ENCODE assay signal across 1 cellular context in the genomic region with DNA sequence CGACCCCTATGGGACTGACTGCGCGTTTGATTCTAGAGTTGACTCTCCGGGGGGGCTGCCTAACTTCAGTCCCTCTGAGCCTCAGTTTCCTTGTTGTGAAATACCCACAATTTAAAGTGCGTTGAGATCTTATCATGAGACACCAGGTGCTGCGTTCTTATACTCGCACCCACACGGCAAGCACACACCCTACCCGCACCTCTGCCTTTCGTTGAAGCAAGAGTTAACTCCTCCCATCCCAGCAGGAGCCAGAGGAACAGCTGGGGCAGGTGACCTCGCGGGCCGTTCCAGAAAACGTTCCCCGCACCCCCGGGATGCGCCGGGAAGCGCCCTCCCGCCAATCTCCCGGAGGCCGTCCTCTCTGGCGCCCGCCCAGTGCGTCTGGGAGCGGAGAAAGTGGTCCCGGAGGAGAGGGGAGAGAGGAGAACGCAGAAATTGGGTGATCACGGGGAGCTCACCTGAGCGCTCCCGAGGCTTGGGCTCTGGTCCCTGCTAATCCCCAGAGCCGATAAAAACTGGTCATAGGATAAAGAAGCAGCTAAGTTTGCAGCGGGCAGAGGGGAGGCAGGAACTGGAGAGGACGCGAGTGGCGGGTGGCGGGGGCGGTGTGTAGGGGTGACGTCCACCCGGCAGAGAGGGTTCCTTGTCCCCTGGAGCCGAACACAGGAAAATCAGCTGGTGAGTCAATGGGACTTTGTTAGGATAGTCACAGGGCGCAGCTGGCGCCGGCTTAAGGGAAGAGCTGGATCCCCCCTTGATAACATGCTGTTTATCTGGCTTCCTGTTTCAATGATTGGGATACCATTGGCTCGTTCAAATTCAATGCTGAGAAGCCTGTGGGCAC.
A peak's percentile ranks its signal among the peaks of the same experiment; 100 is the strongest.
TF ChIP-seq lines count a peak whose summit lies in the region.

No MANE protein-coding gene starts in this region.

TF ChIP-seq in K562, 482 proteins besides CTCF, POLR2A, EP300 and RAD21 (continued from another document and continues in another):
- TF ChIP-seq, protein P1, sequence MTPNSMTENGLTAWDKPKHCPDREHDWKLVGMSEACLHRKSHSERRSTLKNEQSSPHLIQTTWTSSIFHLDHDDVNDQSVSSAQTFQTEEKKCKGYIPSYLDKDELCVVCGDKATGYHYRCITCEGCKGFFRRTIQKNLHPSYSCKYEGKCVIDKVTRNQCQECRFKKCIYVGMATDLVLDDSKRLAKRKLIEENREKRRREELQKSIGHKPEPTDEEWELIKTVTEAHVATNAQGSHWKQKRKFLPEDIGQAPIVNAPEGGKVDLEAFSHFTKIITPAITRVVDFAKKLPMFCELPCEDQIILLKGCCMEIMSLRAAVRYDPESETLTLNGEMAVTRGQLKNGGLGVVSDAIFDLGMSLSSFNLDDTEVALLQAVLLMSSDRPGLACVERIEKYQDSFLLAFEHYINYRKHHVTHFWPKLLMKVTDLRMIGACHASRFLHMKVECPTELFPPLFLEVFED (CRISPR knock-in tag; conservative IDR thresholded peaks at IDR 0.05) = peak; percentile 71; the same call in 1 of the 2 replicates
- TF ChIP-seq CBX1 (IDR thresholded peaks at IDR 0.05; ENCODE audit: low read depth) (no peak), ZNF431 (CRISPR knock-in tag; IDR thresholded peaks at IDR 0.05) (no peak), SREBF1 (IDR thresholded peaks at IDR 0.05; ENCODE audit: borderline replicate concordance, low read depth, low read length) (no peak), NFIC (IDR thresholded peaks at IDR 0.05) (no peak), WHSC1 (IDR thresholded peaks at IDR 0.05; ENCODE audit: low read length) (no peak), KAT7 (CRISPR knock-in tag; IDR thresholded peaks at IDR 0.05; ENCODE audit: borderline replicate concordance) (peak; percentile 16; the same call in 1 of the 2 replicates), ZNF143 (CRISPR knock-in tag; IDR thresholded peaks at IDR 0.05) (no peak), ZNF639 (CRISPR knock-in tag; conservative IDR thresholded peaks at IDR 0.05 in 1 of 2, IDR thresholded peaks at IDR 0.05 in 1 of 2) (no peak), HNRNPH1 (optimal IDR thresholded peaks at IDR 0.05; ENCODE audit: low read depth, low read length) (no peak), CBX2 (IDR thresholded peaks at IDR 0.05; ENCODE audit: insufficient read depth, low read length, poor library complexity, severe bottlenecking) (no peak), SRSF3 (IDR thresholded peaks at IDR 0.05; ENCODE audit: insufficient read depth, low read length) (no peak), ZZZ3 (IDR thresholded peaks at IDR 0.05) (no peak), TAF9B (IDR thresholded peaks at IDR 0.05; ENCODE audit: partially characterized antibody) (no peak), MCM2 (IDR thresholded peaks at IDR 0.05; ENCODE audit: low read depth) (no peak), RHOXF2B (CRISPR knock-in tag; conservative IDR thresholded peaks at IDR 0.05) (no peak), NONO (IDR thresholded peaks at IDR 0.05; ENCODE audit: low read depth in 2 of 2, low read length in 1 of 2) (no peak), TCF7 (IDR thresholded peaks at IDR 0.05; ENCODE audit: borderline replicate concordance) (no peak), PHF21A (IDR thresholded peaks at IDR 0.05; ENCODE audit: borderline replicate concordance, low read depth) (no peak), ZNF398 (CRISPR knock-in tag; IDR thresholded peaks at IDR 0.05) (no peak), TSC22D4 (tag; IDR thresholded peaks at IDR 0.05) (no peak), MBD1 (CRISPR knock-in tag; IDR thresholded peaks at IDR 0.05) (no peak), HDAC2 (IDR thresholded peaks at IDR 0.05) (no peak), MTA1 (IDR thresholded peaks at IDR 0.05; ENCODE audit: borderline replicate concordance) (no peak), ZNF239 (CRISPR knock-in tag; IDR thresholded peaks at IDR 0.05) (no peak), CEBPZ (IDR thresholded peaks at IDR 0.05; ENCODE audit: borderline replicate concordance, low read depth, low read length) (no peak), OTX1 (CRISPR knock-in tag; IDR thresholded peaks at IDR 0.05) (no peak), NELFE (IDR thresholded peaks at IDR 0.05; ENCODE audit: insufficient read depth, insufficient read length) (no peak), ZC3H8 (IDR thresholded peaks at IDR 0.05) (no peak)
- TF ChIP-seq, protein P2, sequence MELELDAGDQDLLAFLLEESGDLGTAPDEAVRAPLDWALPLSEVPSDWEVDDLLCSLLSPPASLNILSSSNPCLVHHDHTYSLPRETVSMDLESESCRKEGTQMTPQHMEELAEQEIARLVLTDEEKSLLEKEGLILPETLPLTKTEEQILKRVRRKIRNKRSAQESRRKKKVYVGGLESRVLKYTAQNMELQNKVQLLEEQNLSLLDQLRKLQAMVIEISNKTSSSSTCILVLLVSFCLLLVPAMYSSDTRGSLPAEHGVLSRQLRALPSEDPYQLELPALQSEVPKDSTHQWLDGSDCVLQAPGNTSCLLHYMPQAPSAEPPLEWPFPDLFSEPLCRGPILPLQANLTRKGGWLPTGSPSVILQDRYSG (tag; conservative IDR thresholded peaks at IDR 0.05; ENCODE audit: low read depth) = no peak
- TF ChIP-seq, protein P3, sequence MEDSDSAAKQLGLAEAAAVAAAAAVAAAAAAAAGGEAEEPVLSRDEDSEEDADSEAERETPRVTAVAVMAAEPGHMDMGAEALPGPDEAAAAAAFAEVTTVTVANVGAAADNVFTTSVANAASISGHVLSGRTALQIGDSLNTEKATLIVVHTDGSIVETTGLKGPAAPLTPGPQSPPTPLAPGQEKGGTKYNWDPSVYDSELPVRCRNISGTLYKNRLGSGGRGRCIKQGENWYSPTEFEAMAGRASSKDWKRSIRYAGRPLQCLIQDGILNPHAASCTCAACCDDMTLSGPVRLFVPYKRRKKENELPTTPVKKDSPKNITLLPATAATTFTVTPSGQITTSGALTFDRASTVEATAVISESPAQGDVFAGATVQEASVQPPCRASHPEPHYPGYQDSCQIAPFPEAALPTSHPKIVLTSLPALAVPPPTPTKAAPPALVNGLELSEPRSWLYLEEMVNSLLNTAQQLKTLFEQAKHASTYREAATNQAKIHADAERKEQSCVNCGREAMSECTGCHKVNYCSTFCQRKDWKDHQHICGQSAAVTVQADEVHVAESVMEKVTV (CRISPR knock-in tag; IDR thresholded peaks at IDR 0.05) = no peak
- TF ChIP-seq, protein P4, sequence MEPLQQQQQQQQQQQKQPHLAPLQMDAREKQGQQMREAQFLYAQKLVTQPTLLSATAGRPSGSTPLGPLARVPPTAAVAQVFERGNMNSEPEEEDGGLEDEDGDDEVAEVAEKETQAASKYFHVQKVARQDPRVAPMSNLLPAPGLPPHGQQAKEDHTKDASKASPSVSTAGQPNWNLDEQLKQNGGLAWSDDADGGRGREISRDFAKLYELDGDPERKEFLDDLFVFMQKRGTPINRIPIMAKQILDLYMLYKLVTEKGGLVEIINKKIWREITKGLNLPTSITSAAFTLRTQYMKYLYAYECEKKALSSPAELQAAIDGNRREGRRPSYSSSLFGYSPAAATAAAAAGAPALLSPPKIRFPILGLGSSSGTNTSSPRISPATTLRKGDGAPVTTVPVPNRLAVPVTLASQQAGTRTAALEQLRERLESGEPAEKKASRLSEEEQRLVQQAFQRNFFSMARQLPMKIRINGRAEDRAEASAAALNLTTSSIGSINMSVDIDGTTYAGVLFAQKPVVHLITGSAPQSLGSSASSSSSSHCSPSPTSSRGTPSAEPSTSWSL (CRISPR knock-in tag; IDR thresholded peaks at IDR 0.05; ENCODE audit: borderline replicate concordance) = no peak
- TF ChIP-seq, protein P5, sequence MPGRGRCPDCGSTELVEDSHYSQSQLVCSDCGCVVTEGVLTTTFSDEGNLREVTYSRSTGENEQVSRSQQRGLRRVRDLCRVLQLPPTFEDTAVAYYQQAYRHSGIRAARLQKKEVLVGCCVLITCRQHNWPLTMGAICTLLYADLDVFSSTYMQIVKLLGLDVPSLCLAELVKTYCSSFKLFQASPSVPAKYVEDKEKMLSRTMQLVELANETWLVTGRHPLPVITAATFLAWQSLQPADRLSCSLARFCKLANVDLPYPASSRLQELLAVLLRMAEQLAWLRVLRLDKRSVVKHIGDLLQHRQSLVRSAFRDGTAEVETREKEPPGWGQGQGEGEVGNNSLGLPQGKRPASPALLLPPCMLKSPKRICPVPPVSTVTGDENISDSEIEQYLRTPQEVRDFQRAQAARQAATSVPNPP (IDR thresholded peaks at IDR 0.05; ENCODE audit: borderline replicate concordance, insufficient read depth, insufficient read length) = no peak
- TF ChIP-seq, protein P6, sequence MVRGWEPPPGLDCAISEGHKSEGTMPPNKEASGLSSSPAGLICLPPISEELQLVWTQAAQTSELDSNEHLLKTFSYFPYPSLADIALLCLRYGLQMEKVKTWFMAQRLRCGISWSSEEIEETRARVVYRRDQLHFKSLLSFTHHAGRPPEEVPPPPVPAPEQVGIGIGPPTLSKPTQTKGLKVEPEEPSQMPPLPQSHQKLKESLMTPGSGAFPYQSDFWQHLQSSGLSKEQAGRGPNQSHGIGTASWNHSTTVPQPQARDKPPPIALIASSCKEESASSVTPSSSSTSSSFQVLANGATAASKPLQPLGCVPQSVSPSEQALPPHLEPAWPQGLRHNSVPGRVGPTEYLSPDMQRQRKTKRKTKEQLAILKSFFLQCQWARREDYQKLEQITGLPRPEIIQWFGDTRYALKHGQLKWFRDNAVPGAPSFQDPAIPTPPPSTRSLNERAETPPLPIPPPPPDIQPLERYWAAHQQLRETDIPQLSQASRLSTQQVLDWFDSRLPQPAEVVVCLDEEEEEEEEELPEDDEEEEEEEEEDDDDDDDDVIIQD (CRISPR knock-in tag; IDR thresholded peaks at IDR 0.05) = no peak
- TF ChIP-seq, protein P7, sequence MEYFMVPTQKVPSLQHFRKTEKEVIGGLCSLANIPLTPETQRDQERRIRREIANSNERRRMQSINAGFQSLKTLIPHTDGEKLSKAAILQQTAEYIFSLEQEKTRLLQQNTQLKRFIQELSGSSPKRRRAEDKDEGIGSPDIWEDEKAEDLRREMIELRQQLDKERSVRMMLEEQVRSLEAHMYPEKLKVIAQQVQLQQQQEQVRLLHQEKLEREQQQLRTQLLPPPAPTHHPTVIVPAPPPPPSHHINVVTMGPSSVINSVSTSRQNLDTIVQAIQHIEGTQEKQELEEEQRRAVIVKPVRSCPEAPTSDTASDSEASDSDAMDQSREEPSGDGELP (CRISPR knock-in tag; IDR thresholded peaks at IDR 0.05; ENCODE audit: borderline replicate concordance) = peak; percentile 82
- TF ChIP-seq, protein P8, sequence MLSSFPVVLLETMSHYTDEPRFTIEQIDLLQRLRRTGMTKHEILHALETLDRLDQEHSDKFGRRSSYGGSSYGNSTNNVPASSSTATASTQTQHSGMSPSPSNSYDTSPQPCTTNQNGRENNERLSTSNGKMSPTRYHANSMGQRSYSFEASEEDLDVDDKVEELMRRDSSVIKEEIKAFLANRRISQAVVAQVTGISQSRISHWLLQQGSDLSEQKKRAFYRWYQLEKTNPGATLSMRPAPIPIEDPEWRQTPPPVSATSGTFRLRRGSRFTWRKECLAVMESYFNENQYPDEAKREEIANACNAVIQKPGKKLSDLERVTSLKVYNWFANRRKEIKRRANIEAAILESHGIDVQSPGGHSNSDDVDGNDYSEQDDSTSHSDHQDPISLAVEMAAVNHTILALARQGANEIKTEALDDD (IDR thresholded peaks at IDR 0.05) = no peak
